8 cellular contexts compared by ENCODE assay signal in the genomic region with DNA sequence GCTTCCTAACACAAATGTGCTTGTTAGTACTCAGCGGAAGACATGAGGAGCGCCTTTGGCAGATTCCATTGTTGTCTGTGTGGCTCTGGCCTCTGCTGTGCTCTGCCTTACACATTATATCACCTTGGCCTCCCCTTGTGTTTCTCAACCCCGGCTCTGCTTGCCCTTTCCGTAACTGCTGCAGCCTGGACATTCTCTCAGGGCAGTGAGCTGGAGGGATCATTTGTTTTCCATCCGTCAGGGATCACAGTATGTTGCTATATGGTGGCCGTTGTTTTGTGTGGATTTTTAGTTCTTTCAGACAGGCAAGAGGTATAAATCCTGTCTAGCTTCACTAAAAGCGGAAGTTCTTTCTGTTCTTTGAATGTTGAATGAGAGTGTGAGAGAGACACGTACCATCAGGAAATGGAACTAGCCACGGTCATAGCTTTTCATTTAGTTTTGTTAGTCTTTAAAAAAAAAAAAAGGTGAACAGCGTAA.
DNase-seq lines count a peak whose midpoint lies in the region; ATAC-seq, FAIRE-seq and TF ChIP-seq lines count a peak whose summit lies in the region.

No MANE protein-coding gene starts in this region.

- H3K27me3 ChIP-seq in mesenchymal stem cell (ENCODE audit: control insufficient read depth in 1 of 2, insufficient read depth in 1 of 2, low read length in 2 of 2): no peaks in the 10 kb centered on the region

- no peak for TF ChIP-seq CTCF in HFFc6 (IDR thresholded peaks at IDR 0.05)

- FAIRE-seq in HTR-8/SVneo (lab: Jason Lieb, UNC): no peak

- H3K4me2 ChIP-seq in mesenchymal stem cell (ENCODE audit: low read length, poor library complexity, severe bottlenecking): no peak overlapping the region

- no peak overlapping the region for H3K23ac ChIP-seq in mesenchymal stem cell (ENCODE audit: low read length in 2 of 2)

- peaks cover 32% of the 10 kb centered on the region for H3K4me1 Mint-ChIP-seq in HFFc6 (ENCODE audit: low read depth)

- H2BK15ac ChIP-seq in mesenchymal stem cell (ENCODE audit: low read depth, poor library complexity, severe bottlenecking): no peak overlapping the region

- peak; percentile 45 for DNase-seq in NOMO-1 treated with dmso at 0.1 percent for 144 hours (lab: John Stamatoyannopoulos, UW; ENCODE audit: unreplicated experiment)
- no peak for DNase-seq in mesenchymal stem cell
- DNase-seq in DMS153 treated with DMSO at 0.1 percent for 48 hours (lab: John Stamatoyannopoulos, UW; ENCODE audit: unreplicated experiment): no peak
- DNase-seq in HFFc6: no peak
- no peak for DNase-seq in NCI-H2227 (lab: John Stamatoyannopoulos, UW; ENCODE audit: unreplicated experiment)
- DNase-seq in HTR-8/SVneo (ENCODE audit: insufficient read length, low spot score): no peak

- H3K79me1 ChIP-seq in mesenchymal stem cell (replicated peaks; ENCODE audit: low read length, poor library complexity, severe bottlenecking): peaks cover 34% of the 10 kb centered on the region

- H3K27me3 Mint-ChIP-seq in HFFc6 (ENCODE audit: insufficient read depth): no peaks in the 10 kb centered on the region; the same call in 1 of the 2 replicates

- peak overlapping the region; percentile 41 for H4K8ac ChIP-seq in mesenchymal stem cell (ENCODE audit: low read length)

- no peak overlapping the region for H2AFZ ChIP-seq in mesenchymal stem cell (ENCODE audit: low read depth, low read length)

- peaks cover 0 to 34% of the 10 kb centered on the region in 2 experiments for H3K36me3 ChIP-seq in mesenchymal stem cell (ENCODE audit: control insufficient read depth in 1 of 2, insufficient read depth in 2 of 2, low read depth in 1 of 2, low read length in 2 of 2)

- no peak overlapping the region for H4K91ac ChIP-seq in mesenchymal stem cell (ENCODE audit: low read length)

- no peak overlapping the region for H3K4ac ChIP-seq in mesenchymal stem cell (ENCODE audit: low read depth in 1 of 2, low read length in 2 of 2)

- peak overlapping the region; percentile 19 for H2BK120ac ChIP-seq in mesenchymal stem cell (ENCODE audit: low read depth, low read length)

- H3K4me3 ChIP-seq in mesenchymal stem cell (ENCODE audit: insufficient read depth in 1 of 2, low read depth in 1 of 2, low read length in 2 of 2): no peak overlapping the region

- H3K14ac ChIP-seq in mesenchymal stem cell (ENCODE audit: low read length in 2 of 2): no peak overlapping the region

- no peak overlapping the region for H2AK5ac ChIP-seq in mesenchymal stem cell (ENCODE audit: low read length, severe bottlenecking)

- 78% methylated on average over 10 of the region's 10 CpGs for WGBS in mesenchymal stem cell

- H3K9me3 ChIP-seq in mesenchymal stem cell (ENCODE audit: control insufficient read depth, low read length): peaks cover 17% of the 10 kb centered on the region

- peaks cover 3% of the 10 kb centered on the region for H3K4me1 ChIP-seq in mesenchymal stem cell (ENCODE audit: control insufficient read depth, insufficient read depth, low read depth, low read length)

- H3K9ac ChIP-seq in mesenchymal stem cell (ENCODE audit: low read length): no peak overlapping the region

- H3K9me3 Mint-ChIP-seq in HFFc6: peaks cover 27% of the 10 kb centered on the region

- ATAC-seq in GM18502 (IDR thresholded peaks at IDR 0.05; ENCODE audit: poor library complexity, unreplicated experiment): peak; percentile 79
- peak; percentile 69 for ATAC-seq in GM21825 (IDR thresholded peaks at IDR 0.05; ENCODE audit: unreplicated experiment)

- no peak overlapping the region for H3K27ac ChIP-seq in mesenchymal stem cell (ENCODE audit: low read length, poor library complexity, severe bottlenecking)

- peak overlapping the region in 1 of 2 experiments; percentile 43 for H3K18ac ChIP-seq in mesenchymal stem cell (ENCODE audit: low read depth in 1 of 2, low read length in 2 of 2)

- no peak overlapping the region for H2BK12ac ChIP-seq in mesenchymal stem cell (ENCODE audit: low read length in 2 of 2)

- H3K27ac Mint-ChIP-seq in HFFc6: no peak overlapping the region

- H3K4me3 Mint-ChIP-seq in HFFc6: no peak overlapping the region

- no peak overlapping the region for H2BK5ac ChIP-seq in mesenchymal stem cell (ENCODE audit: low read depth, low read length, poor library complexity, severe bottlenecking)

- H3K36me3 Mint-ChIP-seq in HFFc6 (ENCODE audit: low read depth): peaks cover 32% of the 10 kb centered on the region
